In genomic region chr1:154895779-154896178, GRCh38 we compare ENCODE assay signal across 34 cellular contexts. TPM values are rescaled to one million over a fixed set of nuclear protein-coding genes. Genes with fewer than 3 reads are reported as not detected.
A peak's percentile ranks its signal among the peaks of the same experiment; 100 is the strongest.
DNase-seq lines count a peak whose midpoint lies in the region; ATAC-seq and TF ChIP-seq lines count a peak whose summit lies in the region.
"Had no signal": no experiment of that assay in that cellular context is flagged by ENCODE, and none has a peak within 500 bp of the region (broad histone marks: within the 10 kb centered on the region; RNA-seq: fewer than 3 reads in every experiment).

No MANE protein-coding gene starts in this region.

- H3K79me2 ChIP-seq in neural progenitor cell (ENCODE audit: low read depth), result no peaks in the 10 kb centered on the region
- H3K79me2 ChIP-seq: hepatocyte had no signal

- H4K20me1 ChIP-seq in neural progenitor cell (ENCODE audit: low read depth), result no peaks in the 10 kb centered on the region
- H4K20me1 ChIP-seq: BLaER1 had no signal

- H3K9me3 ChIP-seq in adipocyte (ENCODE audit: control insufficient read depth, low read length) (peaks cover 4% of the 10 kb centered on the region), neural progenitor cell (ENCODE audit: low read depth) (no peaks in the 10 kb centered on the region)
- H3K9me3 ChIP-seq: BLaER1, esophagus muscularis mucosa, gastrocnemius medialis, HAP-1, pancreas, Peyer's patch, spleen, thoracic aorta, uterus had no signal

- peaks cover 6% of the 10 kb centered on the region for H3K27me3 Mint-ChIP-seq in neural progenitor cell (ENCODE audit: insufficient read depth, low read depth)
- H3K27me3 Mint-ChIP-seq: memory B cell had no signal

- H3K27me3 ChIP-seq in adipocyte (replicated peaks; ENCODE audit: control insufficient read depth, insufficient read depth, low read length), result peaks cover 7% of the 10 kb centered on the region
- no peaks in the 10 kb centered on the region for H3K27me3 ChIP-seq in neural progenitor cell
- H3K27me3 ChIP-seq: BLaER1, esophagus muscularis mucosa, gastrocnemius medialis, hepatocyte, pancreas, Peyer's patch, spleen, uterus had no signal

- H3K4me2 ChIP-seq in neural progenitor cell, result no peak overlapping the region
- H3K4me2 ChIP-seq: hepatocyte had no signal

- H3K36me3 Mint-ChIP-seq in neural progenitor cell, result no peaks in the 10 kb centered on the region
- H3K36me3 Mint-ChIP-seq: activated naive CD8-positive, alpha-beta T cell treated with anti-CD3 and anti-CD28 coated beads for 36 hours had no signal

- no peak for ATAC-seq in GM21717 (IDR thresholded peaks at IDR 0.05; ENCODE audit: unreplicated experiment)
- no peak for ATAC-seq in HG02623 (IDR thresholded peaks at IDR 0.05; ENCODE audit: unreplicated experiment)
- ATAC-seq: activated T-cell treated with anti-CD3 and anti-CD28 coated beads, Interleukin-2, amount 50 U/mL, for 4 hours; gastrocnemius medialis; HepG2; pancreas; stimulated activated naive CD8-positive, alpha-beta T cell treated with anti-CD3 and anti-CD28 coated beads, Interleukin-15, Interleukin-2, amounts not matched to agents 100 U/mL and 50 U/mL, for 24 hours had no signal

- no peak overlapping the region for H3K27ac ChIP-seq in neural progenitor cell
- H3K27ac ChIP-seq: BLaER1, esophagus muscularis mucosa, gastrocnemius medialis, hepatocyte, pancreas, Peyer's patch, spleen, thoracic aorta, uterus had no signal

- H3K4me1 ChIP-seq in adipocyte (ENCODE audit: control insufficient read depth, insufficient read depth, low read length) (peaks cover 9% of the 10 kb centered on the region), neural progenitor cell (peaks cover 8% of the 10 kb centered on the region)
- H3K4me1 ChIP-seq: esophagus muscularis mucosa, gastrocnemius medialis, HAP-1, pancreas, Peyer's patch, uterus had no signal

- H3K27ac Mint-ChIP-seq in neural progenitor cell, result peak overlapping the region; percentile 86
- H3K27ac Mint-ChIP-seq: activated naive CD8-positive, alpha-beta T cell treated with anti-CD3 and anti-CD28 coated beads for 36 hours; memory B cell had no signal

- H2AFZ ChIP-seq in neural progenitor cell (replicated peaks), result no peak overlapping the region
- H2AFZ ChIP-seq: hepatocyte had no signal

- DNase-seq in AG20443 (ENCODE audit: low spot score) (peak; percentile 36), adipocyte (ENCODE audit: low read depth) (peak; percentile 38), fibroblast of the aortic adventitia (ENCODE audit: low read depth) (peak; percentile 12), neural progenitor cell (ENCODE audit: low spot score) (no peak), RPMI8226 (no peak)
- DNase-seq: activated CD4-positive, alpha-beta T cell treated with anti-CD3 and anti-CD28 coated beads, Interleukin-2, amount 50 U/mL, for 1 hour; activated CD4-positive, CD25-positive, alpha-beta regulatory T cell; activated gamma-delta T cell; activated naive CD8-positive, alpha-beta T cell treated with anti-CD3 and anti-CD28 coated beads for 36 hours; activated T-cell treated with anti-CD3 and anti-CD28 coated beads, Interleukin-2, amount 50 U/mL, for 4 hours; aorta; central memory CD4-positive, alpha-beta T cell; gastrocnemius medialis; MV-4-11; NCI-H1436 treated with DMSO at 0.1 percent for 48 hours; NCI-H226; NCI-H69; pancreas; Peyer's patch; spleen; stimulated activated CD4-positive, alpha-beta T cell treated with anti-CD3 and anti-CD28 coated beads, Interleukin-2, amount 100 ng/mL, for 24 hours; stimulated activated naive CD8-positive, alpha-beta T cell treated with anti-CD3 and anti-CD28 coated beads, Interleukin-15, Interleukin-2, amounts not matched to agents 100 U/mL and 50 U/mL, for 24 hours; T-helper 1 cell; uterus had no signal

- H3K9ac ChIP-seq in adipocyte (ENCODE audit: low read length) (no peak overlapping the region), neural progenitor cell (no peak overlapping the region)
- H3K9ac ChIP-seq: BLaER1 had no signal

- H3K36me3 ChIP-seq in adipocyte (ENCODE audit: control insufficient read depth, insufficient read depth, low read length, severe bottlenecking) (no peaks in the 10 kb centered on the region), neural progenitor cell (no peaks in the 10 kb centered on the region)
- H3K36me3 ChIP-seq: BLaER1, esophagus muscularis mucosa, gastrocnemius medialis, HAP-1, pancreas, Peyer's patch, spleen, thoracic aorta, uterus had no signal

- TF ChIP-seq CTCF in fibroblast of the aortic adventitia (IDR thresholded peaks at IDR 0.05; ENCODE audit: insufficient read depth, low read length) (no peak), neural progenitor cell (IDR thresholded peaks at IDR 0.05) (no peak)

- peaks cover 13% of the 10 kb centered on the region for H3K4me1 Mint-ChIP-seq in neural progenitor cell
- H3K4me1 Mint-ChIP-seq: activated naive CD8-positive, alpha-beta T cell treated with anti-CD3 and anti-CD28 coated beads for 36 hours had no signal

- H3F3A ChIP-seq in neural progenitor cell (ENCODE audit: low read depth), result no peaks in the 10 kb centered on the region

- H3K4me3 ChIP-seq in adipocyte (ENCODE audit: low read length), result no peak overlapping the region
- H3K4me3 ChIP-seq in fibroblast of the aortic adventitia (ENCODE audit: low read depth, low read length), result no peak overlapping the region
- H3K4me3 ChIP-seq in neural progenitor cell, result no peak overlapping the region
- H3K4me3 ChIP-seq: BLaER1, esophagus muscularis mucosa, gastrocnemius medialis, HAP-1, hepatocyte, pancreas, Peyer's patch, spleen, thoracic aorta, uterus had no signal

- no peaks in the 10 kb centered on the region for H3K9me3 Mint-ChIP-seq in neural progenitor cell
- H3K9me3 Mint-ChIP-seq: activated naive CD8-positive, alpha-beta T cell treated with anti-CD3 and anti-CD28 coated beads for 36 hours; activated T-cell treated with anti-CD3 and anti-CD28 coated beads, Interleukin-2, amount 50 U/mL, for 4 hours; memory B cell had no signal

- H3K4me3 Mint-ChIP-seq in neural progenitor cell, result no peak overlapping the region
- H3K4me3 Mint-ChIP-seq: activated naive CD8-positive, alpha-beta T cell treated with anti-CD3 and anti-CD28 coated beads for 36 hours; activated T-cell treated with anti-CD3 and anti-CD28 coated beads, Interleukin-2, amount 50 U/mL, for 4 hours; memory B cell; neural crest cell had no signal

RNA-seq across cellular contexts. Expression of gene KCNN3, which starts 25.7 kb away (rescaled TPM):
- total RNA-seq in fibroblast of the aortic adventitia (ENCODE audit: low replicate concordance) (0.09 and 0.25 TPM in 2 replicates), neural progenitor cell (ENCODE audit: low replicate concordance) (4.3 and 4.7 TPM in 2 replicates)
- total RNA-seq: HepG2 had no signal

RNA-seq across cellular contexts. Expression of gene PMVK, which starts 40.7 kb away (rescaled TPM):
- total RNA-seq in fibroblast of the aortic adventitia (ENCODE audit: low replicate concordance) (11.7 and 20.7 TPM in 2 replicates), neural progenitor cell (ENCODE audit: low replicate concordance) (4.3 and 12.7 TPM in 2 replicates)

Comparison
In these comparisons a context has a peak if more than half of its experiments do, and no peak if none do; other contexts are left out.
1. DNase-seq: peak in AG20443 (single experiment), adipocyte (single experiment) and fibroblast of the aortic adventitia (single experiment); none in neural progenitor cell (single experiment) and RPMI8226 (single experiment).